In genomic region chr2:161983010-161983651, GRCh38 we compare ENCODE assay signal across 26 cellular contexts.
DNase-seq lines count a peak whose midpoint lies in the region; ATAC-seq and TF ChIP-seq lines count a peak whose summit lies in the region.
"Had no signal": no experiment of that assay in that cellular context is flagged by ENCODE, and none has a peak within 500 bp of the region (broad histone marks: within the 10 kb centered on the region; RNA-seq: fewer than 3 reads in every experiment).

No MANE protein-coding gene starts in this region.

- no peak overlapping the region for H3K9ac ChIP-seq in mucosa of rectum (ENCODE audit: low read depth in 1 of 2, low read length in 2 of 2)
- H3K9ac ChIP-seq: KMS-11 had no signal

- peak overlapping the region; percentile 7 to 79 for H3K27ac ChIP-seq in mucosa of rectum (ENCODE audit: low read depth in 2 of 2, low read length in 2 of 2)
- H3K27ac ChIP-seq in left lung, result no peak overlapping the region
- no peak overlapping the region for H3K27ac ChIP-seq in lower lobe of right lung
- H3K27ac ChIP-seq: KMS-11, suprapubic skin had no signal

- H3K4me1 ChIP-seq in mucosa of rectum (ENCODE audit: control insufficient read depth in 2 of 2, insufficient read depth in 2 of 2, low read length in 2 of 2), result peaks cover 19 to 28% of the 10 kb centered on the region in 2 donors
- no peaks in the 10 kb centered on the region for H3K4me1 ChIP-seq in HAP-1
- H3K4me1 ChIP-seq in left lung, result peaks cover 0 to 4% of the 10 kb centered on the region in 2 donors
- H3K4me1 ChIP-seq in lower lobe of right lung, result no peaks in the 10 kb centered on the region
- H3K4me1 ChIP-seq: suprapubic skin had no signal

- no peaks in the 10 kb centered on the region for H3K27me3 Mint-ChIP-seq in activated CD8-positive, alpha-beta memory T cell treated with anti-CD3 and anti-CD28 coated beads, Interleukin-2, amount 10 ng/mL, durations not matched to agents 7 days and 5 days
- H3K27me3 Mint-ChIP-seq in HFFc6 (ENCODE audit: insufficient read depth) (peaks cover 3% of the 10 kb centered on the region; the same call in 1 of the 2 replicates), brain (no peaks in the 10 kb centered on the region)
- H3K27me3 Mint-ChIP-seq: activated naive CD8-positive, alpha-beta T cell had no signal

- ATAC-seq in activated CD8-positive, alpha-beta memory T cell treated with anti-CD3 and anti-CD28 coated beads, Interleukin-2, amount 10 ng/mL, durations not matched to agents 7 days and 5 days, result no peak
- ATAC-seq in left lung, result no peak
- no peak for ATAC-seq in lower lobe of right lung

- no peak for TF ChIP-seq CTCF in HFFc6 (IDR thresholded peaks at IDR 0.05)
- TF ChIP-seq CTCF in brain (conservative IDR thresholded peaks at IDR 0.05), result no peak
- no peak for TF ChIP-seq CTCF in left lung (IDR thresholded peaks at IDR 0.05)
- TF ChIP-seq CTCF in lower lobe of right lung (IDR thresholded peaks at IDR 0.05), result no peak

- H3K9me3 ChIP-seq in mucosa of rectum (ENCODE audit: control insufficient read depth in 2 of 2, low read length in 2 of 2) (no peaks in the 10 kb centered on the region), HAP-1 (no peaks in the 10 kb centered on the region), left lung (no peaks in the 10 kb centered on the region), lower lobe of right lung (no peaks in the 10 kb centered on the region)
- H3K9me3 ChIP-seq: Caco-2, suprapubic skin had no signal

- H3K36me3 ChIP-seq in mucosa of rectum (ENCODE audit: control insufficient read depth in 2 of 2, insufficient read depth in 2 of 2, low read length in 2 of 2) (no peaks in the 10 kb centered on the region), HAP-1 (replicated peaks) (no peaks in the 10 kb centered on the region), left lung (no peaks in the 10 kb centered on the region), lower lobe of right lung (no peaks in the 10 kb centered on the region)
- H3K36me3 ChIP-seq: suprapubic skin had no signal

- H3K4me3 Mint-ChIP-seq in activated CD8-positive, alpha-beta memory T cell treated with anti-CD3 and anti-CD28 coated beads, Interleukin-2, amount 10 ng/mL, durations not matched to agents 7 days and 5 days, result no peak overlapping the region
- H3K4me3 Mint-ChIP-seq in HFFc6 (peak overlapping the region; percentile 5; the same call in 1 of the 2 replicates), brain (no peak overlapping the region)
- H3K4me3 Mint-ChIP-seq: activated naive CD8-positive, alpha-beta T cell; dendritic cell treated with granulocyte-macrophage colony-stimulating factor and Interleukin-4, amounts not matched to agents 40 ng/mL and 50 ng/mL, for 4 days; naive B cell; stimulated activated memory B cell treated with anti-CD40 and anti-IgM and Interleukin-4, amounts not matched to agents 10 μg/mL and 1 μg/mL and 100 μg/mL, for 72 hours had no signal

- in situ Hi-C loops in HAP-1 (cut with MboI; ENCODE audit: low sequenced_read_pairs), result no loop called here

- peaks cover 3% of the 10 kb centered on the region for H3K9me3 Mint-ChIP-seq in activated CD8-positive, alpha-beta memory T cell treated with anti-CD3 and anti-CD28 coated beads, Interleukin-2, amount 10 ng/mL, durations not matched to agents 7 days and 5 days (ENCODE audit: low read depth)
- no peaks in the 10 kb centered on the region for H3K9me3 Mint-ChIP-seq in HFFc6
- no peaks in the 10 kb centered on the region for H3K9me3 Mint-ChIP-seq in brain
- H3K9me3 Mint-ChIP-seq: dendritic cell treated with granulocyte-macrophage colony-stimulating factor and Interleukin-4, amounts not matched to agents 40 ng/mL and 50 ng/mL, for 4 days; naive B cell; stimulated activated memory B cell treated with anti-CD40 and anti-IgM and Interleukin-4, amounts not matched to agents 10 μg/mL and 1 μg/mL and 100 μg/mL, for 72 hours had no signal

- H3K27me3 ChIP-seq in mucosa of rectum (ENCODE audit: control insufficient read depth in 2 of 2, insufficient read depth in 2 of 2, low read length in 2 of 2) (no peaks in the 10 kb centered on the region), HAP-1 (ENCODE audit: low read depth) (0 out of 2 replicates have a peak, but pooled peaks cover 4% of the 10 kb centered on the region), left lung (no peaks in the 10 kb centered on the region), lower lobe of right lung (ENCODE audit: low read depth) (no peaks in the 10 kb centered on the region)
- H3K27me3 ChIP-seq: suprapubic skin had no signal

- CTCF ChIA-PET in activated CD8-positive, alpha-beta memory T cell treated with anti-CD3 and anti-CD28 coated beads, Interleukin-2, amount 10 ng/mL, durations not matched to agents 7 days and 5 days (lab: Charles Lee), result no interaction called here

- H3K4me3 ChIP-seq in mucosa of rectum (ENCODE audit: low read length in 2 of 2) (peak overlapping the region; percentile 41 to 45), HAP-1 (no peak overlapping the region), left lung (no peak overlapping the region), lower lobe of right lung (no peak overlapping the region)
- H3K4me3 ChIP-seq: suprapubic skin had no signal

- peak overlapping the region; percentile 57 for H3K27ac Mint-ChIP-seq in activated CD8-positive, alpha-beta memory T cell treated with anti-CD3 and anti-CD28 coated beads, Interleukin-2, amount 10 ng/mL, durations not matched to agents 7 days and 5 days
- H3K27ac Mint-ChIP-seq in HFFc6 (no peak overlapping the region), brain (peak overlapping the region in 3 of 5 experiments; percentile 3 to 66 (median 37))
- H3K27ac Mint-ChIP-seq: activated naive CD8-positive, alpha-beta T cell; activated T-helper 2 cell treated with anti-CD3 and anti-CD28 coated beads, Interferon-gamma antibody, Interleukin-2, Interleukin-4, amounts not matched to agents 10 μg/mL and 5 μg/mL and 100 μg/mL, durations not matched to agents 14 hours and 24 hours and 36 hours; dendritic cell treated with granulocyte-macrophage colony-stimulating factor and Interleukin-4, amounts not matched to agents 40 ng/mL and 50 ng/mL, for 4 days; naive B cell; stimulated activated memory B cell treated with anti-CD40 and anti-IgM and Interleukin-4, amounts not matched to agents 10 μg/mL and 1 μg/mL and 100 μg/mL, for 72 hours had no signal

- intact Hi-C loops in left lung (cut with DNase I), result no loop called here
- intact Hi-C loops in lower lobe of right lung (cut with DNase I), result no loop called here

- peaks cover 44% of the 10 kb centered on the region for H3K4me1 Mint-ChIP-seq in activated CD8-positive, alpha-beta memory T cell treated with anti-CD3 and anti-CD28 coated beads, Interleukin-2, amount 10 ng/mL, durations not matched to agents 7 days and 5 days
- H3K4me1 Mint-ChIP-seq in HFFc6 (ENCODE audit: low read depth) (peaks cover 31% of the 10 kb centered on the region), brain (peaks cover 5% of the 10 kb centered on the region)
- H3K4me1 Mint-ChIP-seq: naive B cell; stimulated activated memory B cell treated with anti-CD40 and anti-IgM and Interleukin-4, amounts not matched to agents 10 μg/mL and 1 μg/mL and 100 μg/mL, for 72 hours had no signal

- H3K36me3 Mint-ChIP-seq in activated CD8-positive, alpha-beta memory T cell treated with anti-CD3 and anti-CD28 coated beads, Interleukin-2, amount 10 ng/mL, durations not matched to agents 7 days and 5 days, result peaks cover 33% of the 10 kb centered on the region
- H3K36me3 Mint-ChIP-seq in HFFc6 (ENCODE audit: low read depth) (no peaks in the 10 kb centered on the region), brain (no peaks in the 10 kb centered on the region)
- H3K36me3 Mint-ChIP-seq: naive B cell; stimulated activated memory B cell treated with anti-CD40 and anti-IgM and Interleukin-4, amounts not matched to agents 10 μg/mL and 1 μg/mL and 100 μg/mL, for 72 hours had no signal

- DNase-seq in activated CD8-positive, alpha-beta memory T cell treated with anti-CD3 and anti-CD28 coated beads, Interleukin-2, amount 10 ng/mL, durations not matched to agents 7 days and 5 days, result no peak
- no peak for DNase-seq in activated CD8-positive, alpha-beta memory T cell treated with anti-CD3 and anti-CD28 coated beads for 24 hours
- no peak for DNase-seq in HFFc6
- DNase-seq in HAP-1 (ENCODE audit: low spot score in 2 of 2), result no peak
- no peak for DNase-seq in left lung
- DNase-seq in lower lobe of right lung, result no peak
- DNase-seq: activated CD4-positive, alpha-beta T cell treated with anti-CD3 and anti-CD28 coated beads for 48 hours; activated CD8-positive, alpha-beta memory T cell treated with anti-CD3 and anti-CD28 coated beads, Interleukin-2, amount 50 U/mL, for 48 hours; aorta; Caco-2; naive B cell; NCI-H1436 treated with DMSO at 0.1 percent for 48 hours; NCI-H2107; NCI-H446 treated with DMSO at 0.1 percent for 48 hours; NCI-H82; occipital lobe; stimulated activated CD4-positive, alpha-beta T cell treated with anti-CD3 and anti-CD28 coated beads, Interleukin-4, amount 100 ng/mL, for 1 hour; T-helper 2 cell had no signal

Comparison
In these comparisons a context has a peak if more than half of its experiments do, and no peak if none do; other contexts are left out.
1. H3K27ac ChIP-seq: peak in mucosa of rectum (2 of 2); none in left lung (0 of 2) and lower lobe of right lung (single experiment).
2. H3K4me3 ChIP-seq: peak in mucosa of rectum (2 of 2); none in HAP-1 (single experiment), left lung (0 of 2) and lower lobe of right lung (single experiment).